30 cellular contexts compared by ENCODE assay signal in the genomic region with DNA sequence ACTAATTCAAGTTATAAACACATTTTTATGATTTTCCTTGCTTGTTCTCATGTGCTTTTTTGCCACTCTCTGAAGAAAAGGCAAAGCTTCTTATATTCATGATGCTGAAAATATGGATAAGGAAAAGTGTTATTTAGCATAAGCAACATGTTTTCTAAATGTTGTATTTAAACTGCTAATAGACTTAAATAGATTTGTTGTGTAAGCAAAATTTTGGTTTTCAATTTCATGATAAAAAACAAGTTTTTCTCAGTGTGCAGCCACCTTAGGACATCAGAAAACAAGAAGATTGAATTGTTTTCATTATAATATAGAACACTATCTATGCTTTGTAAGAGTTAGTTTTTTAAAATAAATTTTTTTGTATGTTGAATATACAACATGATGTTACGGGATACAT. TPM values are rescaled to one million over a fixed set of nuclear protein-coding genes. Genes with fewer than 3 reads are reported as not detected.
DNase-seq lines count a peak whose midpoint lies in the region; ATAC-seq, FAIRE-seq and TF ChIP-seq lines count a peak whose summit lies in the region.
"Had no signal": no experiment of that assay in that cellular context is flagged by ENCODE, and none has a peak within 500 bp of the region (broad histone marks: within the 10 kb centered on the region; RNA-seq: fewer than 3 reads in every experiment).

No MANE protein-coding gene starts in this region.

- H3K36me3 ChIP-seq in HepG2 (replicated peaks in 1 of 2; ENCODE audit: control insufficient read depth in 1 of 2, insufficient read depth in 2 of 2, low read length in 2 of 2) (no peaks in the 10 kb centered on the region), right lobe of liver (no peaks in the 10 kb centered on the region), K562 (ENCODE audit: control insufficient read depth, insufficient read depth, low read length) (no peaks in the 10 kb centered on the region)
- H3K36me3 ChIP-seq: BE2C, BLaER1 had no signal

- ATAC-seq in HepG2: no peak
- no peak for ATAC-seq in right lobe of liver
- ATAC-seq in K562: no peak
- ATAC-seq: GM12878 had no signal

- BruUV-seq in HepG2 (replicated peaks; lab: Mats Ljungman, UMichigan) (no TSS peak), K562 (replicated peaks; lab: Mats Ljungman, UMichigan) (no TSS peak)

- DNase-seq in HepG2 (ENCODE audit: low spot score) (no peak), right lobe of liver (no peak), K562 (ENCODE audit: extremely low read depth in 1 of 4, low spot score in 3 of 4) (no peak), NCI-H2171 treated with DMSO at 0.1 percent for 48 hours (lab: John Stamatoyannopoulos, UW) (no peak), MV-4-11 (lab: John Stamatoyannopoulos, UW) (no peak)
- DNase-seq: ACHN; BE2C; C1 segment of cervical spinal cord; CD4-positive, alpha-beta memory T cell; CD4-positive, CD25-positive, alpha-beta regulatory T cell; CD8-positive, alpha-beta memory T cell; COR-L47; DMS 273 treated with DMSO at 0.1 percent for 48 hours; DMS153; DMS53; DMS79; DND-41; EL; GDM1 had no signal

- TF ChIP-seq EP300 in HepG2 (IDR thresholded peaks at IDR 0.05; ENCODE audit: low read depth in 2 of 2, low read length in 2 of 2): no peak
- TF ChIP-seq EP300 in HepG2 (CRISPR knock-in tag; IDR thresholded peaks at IDR 0.05; ENCODE audit: borderline replicate concordance): no peak
- TF ChIP-seq EP300 in K562 (IDR thresholded peaks at IDR 0.05; ENCODE audit: low read length): no peak

- H3K4me2 ChIP-seq in HepG2 (ENCODE audit: low read depth, low read length) (no peak overlapping the region), K562 (ENCODE audit: insufficient read depth, low read length) (no peak overlapping the region)
- H3K4me2 ChIP-seq: BLaER1 had no signal

- intact Hi-C loops in HepG2 (cut with micrococcal nuclease; ENCODE audit: unreplicated experiment): no loop called here
- intact Hi-C loops in right lobe of liver (cut with DNase I): no loop called here
- intact Hi-C loops in K562 (cut with micrococcal nuclease): no loop called here

- TF ChIP-seq CTCF in HepG2 (CRISPR knock-in tag; IDR thresholded peaks at IDR 0.05) (no peak), right lobe of liver (IDR thresholded peaks at IDR 0.05) (no peak), K562 (IDR thresholded peaks at IDR 0.05 in 2 of 3, conservative IDR thresholded peaks at IDR 0.05 in 1 of 3; ENCODE audit: insufficient read depth in 2 of 3, low read depth in 1 of 3, low read length in 3 of 3) (no peak)

- H3K79me2 ChIP-seq in HepG2 (ENCODE audit: insufficient read depth, low read length) (no peaks in the 10 kb centered on the region), K562 (ENCODE audit: control insufficient read depth, insufficient read depth, low read length) (no peaks in the 10 kb centered on the region)

- H2AFZ ChIP-seq in HepG2 (ENCODE audit: low read length): no peak overlapping the region
- H2AFZ ChIP-seq in K562 (ENCODE audit: low read depth, low read length): no peak overlapping the region

- no peaks in the 10 kb centered on the region for H3K9me1 ChIP-seq in K562 (ENCODE audit: control insufficient read depth, insufficient read depth, low read length)

- CTCF ChIA-PET in HepG2 (lab: Yijun Ruan, JAX; ENCODE audit: low intra/inter-chr PET ratio, low total read pairs): no interaction called here
- CTCF ChIA-PET in K562 (lab: Yijun Ruan, JAX; ENCODE audit: low intra/inter-chr PET ratio): no interaction called here

- no peak for TF ChIP-seq POLR2A in HepG2 (IDR thresholded peaks at IDR 0.05; ENCODE audit: insufficient read depth in 1 of 2, low read depth in 2 of 2, low read length in 2 of 2)
- no peak for TF ChIP-seq POLR2A in right lobe of liver (IDR thresholded peaks at IDR 0.05)
- no peak for TF ChIP-seq POLR2A in K562 (conservative IDR thresholded peaks at IDR 0.05)

- H3K27ac ChIP-seq in HepG2 (ENCODE audit: extremely low read length, insufficient read depth, low read length): no peak overlapping the region
- H3K27ac ChIP-seq in right lobe of liver: no peak overlapping the region
- no peak overlapping the region for H3K27ac ChIP-seq in K562 (ENCODE audit: extremely low read depth, low read depth, low read length)
- H3K27ac ChIP-seq: 22Rv1, BLaER1 had no signal

- TF ChIP-seq RAD21 in HepG2 (CRISPR knock-in tag; IDR thresholded peaks at IDR 0.05) (no peak), K562 (CRISPR knock-in tag; conservative IDR thresholded peaks at IDR 0.05 in 1 of 2, IDR thresholded peaks at IDR 0.05 in 1 of 2) (no peak)

- POLR2A ChIA-PET in HepG2 (lab: Yijun Ruan, JAX): no interaction called here
- POLR2A ChIA-PET in K562 (lab: Yijun Ruan, JAX): no interaction called here

- H3K4me3 ChIP-seq in HepG2 (replicated peaks in 1 of 3; ENCODE audit: insufficient read depth in 1 of 3, low read depth in 2 of 3, low read length in 3 of 3): no peak overlapping the region
- H3K4me3 ChIP-seq in right lobe of liver: no peak overlapping the region
- no peak overlapping the region for H3K4me3 ChIP-seq in K562
- H3K4me3 ChIP-seq: BLaER1, GM12878 had no signal

- H3K9ac ChIP-seq in HepG2 (ENCODE audit: insufficient read depth, low read depth, low read length): no peak overlapping the region
- no peak overlapping the region for H3K9ac ChIP-seq in K562 (ENCODE audit: insufficient read depth in 1 of 2, low read depth in 2 of 2, low read length in 2 of 2)
- H3K9ac ChIP-seq: BLaER1 had no signal

- H3K9me3 ChIP-seq in HepG2 (ENCODE audit: low read length) (peaks cover 86% of the 10 kb centered on the region), right lobe of liver (peaks cover 0 to 4% (median 0%) of the 10 kb centered on the region in 4 donors), K562 (replicated peaks; ENCODE audit: control insufficient read depth, insufficient read depth, low read depth, low read length) (no peaks in the 10 kb centered on the region)
- H3K9me3 ChIP-seq: BE2C had no signal

- H3K4me1 ChIP-seq in HepG2 (ENCODE audit: insufficient read depth, low read length): no peaks in the 10 kb centered on the region
- H3K4me1 ChIP-seq in right lobe of liver: no peaks in the 10 kb centered on the region
- H3K4me1 ChIP-seq in K562 (replicated peaks in 1 of 2; ENCODE audit: control insufficient read depth in 2 of 2, insufficient read depth in 2 of 2, low read length in 2 of 2): no peaks in the 10 kb centered on the region
- H3K4me1 ChIP-seq: BE2C, BLaER1 had no signal

- H4K20me1 ChIP-seq in HepG2 (ENCODE audit: insufficient read depth, low read length) (no peaks in the 10 kb centered on the region), K562 (replicated peaks; ENCODE audit: control insufficient read depth, insufficient read depth, low read length) (no peaks in the 10 kb centered on the region)
- H4K20me1 ChIP-seq: BLaER1 had no signal

- in situ Hi-C loops in HepG2 (cut with HindIII; ENCODE audit: extremely low pct_ligation_motif_present, low pct_unique_long_range_greater_than_20kb) (no loop called here), K562 (cut with MboI) (no loop called here)

- no peaks in the 10 kb centered on the region; a peak in 1 of 5 replicates for H3K27me3 ChIP-seq in HepG2 (ENCODE audit: control insufficient read depth in 1 of 2, insufficient read depth in 2 of 2, low read length in 2 of 2)
- H3K27me3 ChIP-seq in right lobe of liver: no peaks in the 10 kb centered on the region
- no peaks in the 10 kb centered on the region for H3K27me3 ChIP-seq in K562 (ENCODE audit: control insufficient read depth in 2 of 2, insufficient read depth in 2 of 2, low read length in 2 of 2)
- H3K27me3 ChIP-seq: BE2C, BLaER1 had no signal

- 2% methylated on average over 1 of the region's 1 CpG for WGBS in HepG2 (ENCODE audit: low lambda C conversion rate)
- 79% methylated on average over 1 of the region's 1 CpG for WGBS in right lobe of liver (ENCODE audit: insufficient coverage, low coverage, low lambda C conversion rate, missing lambda C conversion rate)
- WGBS in K562 (ENCODE audit: insufficient coverage, low coverage, missing lambda C conversion rate): 0% methylated on average over 1 of the region's 1 CpG

- FAIRE-seq in HepG2 (lab: Jason Lieb, UNC): no peak
- no peak for FAIRE-seq in K562 (lab: Jason Lieb, UNC)
- FAIRE-seq: GM12878, GM12892, GM18507 had no signal

RNA-seq across cellular contexts. Expression of gene OR4A16, which starts 2.3 kb away (rescaled TPM):
- total RNA-seq in HepG2 (2016; rRNA removed; fragmentation: Illumina TruSeq; extraction: Trizol) (not detected in 2 replicates), right lobe of liver (not detected), K562 (2014; rRNA removed) (not detected in 2 replicates), K562 (2014; rRNA removed; fragmentation: Illumina TruSeq; extraction: Trizol) (not detected in 2 replicates), K562 (2015; rRNA removed; fragmentation: Illumina TruSeq; extraction: Trizol) (not detected in 2 replicates), K562 (2021) (not detected in 2 replicates)
- total RNA-seq in HepG2 (2016; cell fraction: cytosol; rRNA removed; fragmentation: Illumina TruSeq; extraction: Trizol; ENCODE audit: low read depth): not detected in 2 replicates
- not detected in 2 replicates for total RNA-seq in HepG2 (2016; cell fraction: insoluble cytoplasmic fraction; rRNA removed; fragmentation: Illumina TruSeq; extraction: Trizol)
- total RNA-seq in HepG2 (2016; cell fraction: membrane; rRNA removed; fragmentation: Illumina TruSeq; extraction: Trizol): not detected in 2 replicates
- total RNA-seq in HepG2 (2016; cell fraction: nucleus; rRNA removed; fragmentation: Illumina TruSeq; extraction: Trizol): not detected in 2 replicates
- polyA plus RNA-seq in HepG2 (2011; rRNA removed) (not detected in 2 replicates), K562 (2011; rRNA removed) (not detected in 2 replicates), K562 (2014; fragmentation: Illumina TruSeq; extraction: Trizol) (not detected in 2 replicates), K562 (2014; fragmentation: Nextera tagmentation; extraction: Ambion mirVana) (not detected), K562 (2014; rRNA removed) (not detected in 2 replicates)
- polyA plus RNA-seq in HepG2 (2011; cell fraction: cytosol; rRNA removed): not detected in 2 replicates
- not detected in 2 replicates for polyA plus RNA-seq in HepG2 (2011; cell fraction: nucleus; rRNA removed)
- polyA plus RNA-seq in HepG2 (2012): not detected in 2 replicates
- not detected in 2 replicates for polyA plus RNA-seq in HepG2 (2016; cell fraction: cytosol; fragmentation: Illumina TruSeq; extraction: Trizol; ENCODE audit: low read depth)
- polyA plus RNA-seq in HepG2 (2016; cell fraction: insoluble cytoplasmic fraction; fragmentation: Illumina TruSeq; extraction: Trizol; ENCODE audit: low read depth): not detected in 2 replicates
- not detected in 2 replicates for polyA plus RNA-seq in HepG2 (2016; cell fraction: membrane; fragmentation: Illumina TruSeq; extraction: Trizol; ENCODE audit: low read depth)
- polyA plus RNA-seq in HepG2 (2016; cell fraction: nucleus; fragmentation: Illumina TruSeq; extraction: Trizol; ENCODE audit: insufficient read depth, low read depth): not detected in 2 replicates
- polyA minus RNA-seq in HepG2 (2011; rRNA and poly(A)+ RNA removed; ENCODE audit: low replicate concordance): not detected in 2 replicates
- polyA minus RNA-seq in HepG2 (2011; cell fraction: cytosol; rRNA and poly(A)+ RNA removed): not detected in 2 replicates
- not detected in 2 replicates for polyA minus RNA-seq in HepG2 (2011; cell fraction: nucleus; rRNA and poly(A)+ RNA removed)
- total RNA-seq in K562 (2011; cell fraction: chromatin; rRNA removed; ENCODE audit: low replicate concordance): not detected in 2 replicates
- not detected in 2 replicates for total RNA-seq in K562 (2011; cell fraction: nucleolus; rRNA removed)
- total RNA-seq in K562 (2011; cell fraction: nucleoplasm; rRNA removed): not detected in 2 replicates
- polyA plus RNA-seq in K562 (2011; cell fraction: cytosol; rRNA removed): not detected in 2 replicates
- polyA plus RNA-seq in K562 (2011; cell fraction: nucleus; rRNA removed): not detected in 2 replicates
- not detected in 2 replicates for polyA plus RNA-seq in K562 (2012)
- not detected in 2 replicates for polyA minus RNA-seq in K562 (2011; rRNA and poly(A)+ RNA removed)
- not detected in 2 replicates for polyA minus RNA-seq in K562 (2011; cell fraction: cytosol; rRNA and poly(A)+ RNA removed)
- polyA minus RNA-seq in K562 (2011; cell fraction: nucleus; rRNA and poly(A)+ RNA removed): not detected in 2 replicates
- total RNA-seq: A172; CD4-positive, alpha-beta memory T cell; CD4-positive, CD25-positive, alpha-beta regulatory T cell; CD8-positive, alpha-beta memory T cell; Daoy; G401; GM12878 had no signal
- polyA plus RNA-seq: AG04450; CD14-positive monocyte; CD4-positive, alpha-beta memory T cell; CD4-positive, CD25-positive, alpha-beta regulatory T cell; CD8-positive, alpha-beta memory T cell; GM12878 had no signal

RNA-seq across cellular contexts. Expression of gene OR4A15, which starts 22.5 kb away (rescaled TPM):
- total RNA-seq in HepG2 (2016; rRNA removed; fragmentation: Illumina TruSeq; extraction: Trizol) (not detected in 2 replicates), right lobe of liver (not detected), K562 (2014; rRNA removed) (not detected in 2 replicates), K562 (2014; rRNA removed; fragmentation: Illumina TruSeq; extraction: Trizol) (not detected in 2 replicates), K562 (2015; rRNA removed; fragmentation: Illumina TruSeq; extraction: Trizol) (not detected in 2 replicates), K562 (2021) (not detected in 2 replicates)
- not detected in 2 replicates for total RNA-seq in HepG2 (2016; cell fraction: cytosol; rRNA removed; fragmentation: Illumina TruSeq; extraction: Trizol; ENCODE audit: low read depth)
- not detected in 2 replicates for total RNA-seq in HepG2 (2016; cell fraction: insoluble cytoplasmic fraction; rRNA removed; fragmentation: Illumina TruSeq; extraction: Trizol)
- not detected in 2 replicates for total RNA-seq in HepG2 (2016; cell fraction: membrane; rRNA removed; fragmentation: Illumina TruSeq; extraction: Trizol)
- total RNA-seq in HepG2 (2016; cell fraction: nucleus; rRNA removed; fragmentation: Illumina TruSeq; extraction: Trizol): not detected in 2 replicates
- polyA plus RNA-seq in HepG2 (2011; rRNA removed) (not detected in 2 replicates), K562 (2011; rRNA removed) (not detected in 2 replicates), K562 (2014; fragmentation: Illumina TruSeq; extraction: Trizol) (not detected in 2 replicates), K562 (2014; fragmentation: Nextera tagmentation; extraction: Ambion mirVana) (not detected), K562 (2014; rRNA removed) (not detected in 2 replicates)
- not detected in 2 replicates for polyA plus RNA-seq in HepG2 (2011; cell fraction: cytosol; rRNA removed)
- not detected in 2 replicates for polyA plus RNA-seq in HepG2 (2011; cell fraction: nucleus; rRNA removed)
- not detected in 2 replicates for polyA plus RNA-seq in HepG2 (2012)
- not detected in 2 replicates for polyA plus RNA-seq in HepG2 (2016; cell fraction: cytosol; fragmentation: Illumina TruSeq; extraction: Trizol; ENCODE audit: low read depth)
- not detected in 2 replicates for polyA plus RNA-seq in HepG2 (2016; cell fraction: insoluble cytoplasmic fraction; fragmentation: Illumina TruSeq; extraction: Trizol; ENCODE audit: low read depth)
- not detected in 2 replicates for polyA plus RNA-seq in HepG2 (2016; cell fraction: membrane; fragmentation: Illumina TruSeq; extraction: Trizol; ENCODE audit: low read depth)
- not detected in 2 replicates for polyA plus RNA-seq in HepG2 (2016; cell fraction: nucleus; fragmentation: Illumina TruSeq; extraction: Trizol; ENCODE audit: insufficient read depth, low read depth)
- not detected in 2 replicates for polyA minus RNA-seq in HepG2 (2011; rRNA and poly(A)+ RNA removed; ENCODE audit: low replicate concordance)
- polyA minus RNA-seq in HepG2 (2011; cell fraction: cytosol; rRNA and poly(A)+ RNA removed): not detected in 2 replicates
- polyA minus RNA-seq in HepG2 (2011; cell fraction: nucleus; rRNA and poly(A)+ RNA removed): not detected in 2 replicates
- not detected in 2 replicates for total RNA-seq in K562 (2011; cell fraction: chromatin; rRNA removed; ENCODE audit: low replicate concordance)
- total RNA-seq in K562 (2011; cell fraction: nucleolus; rRNA removed): not detected in 2 replicates
- total RNA-seq in K562 (2011; cell fraction: nucleoplasm; rRNA removed): not detected in 2 replicates
- not detected in 2 replicates for polyA plus RNA-seq in K562 (2011; cell fraction: cytosol; rRNA removed)
- not detected in 2 replicates for polyA plus RNA-seq in K562 (2011; cell fraction: nucleus; rRNA removed)
- not detected in 2 replicates for polyA plus RNA-seq in K562 (2012)
- not detected in 2 replicates for polyA minus RNA-seq in K562 (2011; rRNA and poly(A)+ RNA removed)
- not detected in 2 replicates for polyA minus RNA-seq in K562 (2011; cell fraction: cytosol; rRNA and poly(A)+ RNA removed)
- polyA minus RNA-seq in K562 (2011; cell fraction: nucleus; rRNA and poly(A)+ RNA removed): not detected in 2 replicates
- total RNA-seq: A172; A673; CD4-positive, alpha-beta memory T cell; CD4-positive, CD25-positive, alpha-beta regulatory T cell; CD8-positive, alpha-beta memory T cell; Daoy; G401; GM12878 had no signal
- polyA plus RNA-seq: AG04450; CD14-positive monocyte; CD4-positive, alpha-beta memory T cell; CD4-positive, CD25-positive, alpha-beta regulatory T cell; CD8-positive, alpha-beta memory T cell; GM12878 had no signal

Comparison
In these comparisons a context has a peak if more than half of its experiments do, and no peak if none do; other contexts are left out.
1. Of the 241 proteins assayed by ChIP-seq in both HepG2 and K562: peak only in HepG2: MAFK; only in K562: MAFG; in both: MAFF; in neither: 238.